Comparison of ENCODE assay signal across 24 cellular contexts in the genomic region with DNA sequence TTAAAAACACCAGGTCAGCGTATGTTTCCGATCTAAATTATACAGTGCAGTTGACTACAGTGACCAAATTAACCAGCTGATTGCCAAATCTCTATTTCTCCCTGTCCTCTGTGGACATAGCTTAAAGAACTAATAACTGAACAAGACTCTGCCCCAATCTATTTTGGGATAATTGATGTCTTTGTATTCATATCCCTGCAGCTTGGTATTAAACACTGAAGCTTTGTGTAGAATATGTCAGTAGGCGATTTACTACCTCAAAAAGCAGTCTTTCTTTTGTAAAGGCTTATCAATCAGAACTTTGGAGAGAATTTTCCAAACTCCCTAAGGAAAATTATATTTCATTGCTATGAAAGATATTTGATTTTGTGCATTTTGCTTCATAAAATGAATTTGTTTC.
"Had no signal": no experiment of that assay in that cellular context is flagged by ENCODE, and none has a peak within 500 bp of the region (broad histone marks: within the 10 kb centered on the region; RNA-seq: fewer than 3 reads in every experiment).

No MANE protein-coding gene starts in this region.

- H3K9me3 Mint-ChIP-seq: activated CD4-positive, alpha-beta memory T cell treated with anti-CD3 and anti-CD28 coated beads for 36 hours; activated CD4-positive, alpha-beta T cell treated with anti-CD3 and anti-CD28 coated beads, Interleukin-2, amount 10 ng/mL, durations not matched to agents 24 days and 14 days; activated naive CD4-positive, alpha-beta T cell treated with anti-CD3 and anti-CD28 coated beads, Interleukin-2, amount 10 ng/mL, durations not matched to agents 7 days and 5 days; activated naive CD8-positive, alpha-beta T cell treated with anti-CD3 and anti-CD28 coated beads, Interleukin-2, amount 10 ng/mL, durations not matched to agents 7 days and 5 days; activated T-helper 1 cell treated with anti-CD3 and anti-CD28 coated beads, Interleukin-12 subunit alpha, Interleukin-12 subunit beta, Interleukin-2, Interleukin-4 antibody, amounts not matched to agents 30 ng/mL and 10 ng/mL and 1 ng/mL, durations not matched to agents 14 hours and 24 hours and 36 hours; activated T-helper 2 cell treated with anti-CD3 and anti-CD28 coated beads, Interferon-gamma antibody, Interleukin-2, Interleukin-4, amounts not matched to agents 10 μg/mL and 5 μg/mL and 100 μg/mL, durations not matched to agents 14 hours and 24 hours and 36 hours; brain had no signal

- H3K27me3 Mint-ChIP-seq: activated CD4-positive, alpha-beta memory T cell treated with anti-CD3 and anti-CD28 coated beads for 36 hours; activated CD4-positive, alpha-beta T cell treated with anti-CD3 and anti-CD28 coated beads for 36 hours; activated CD4-positive, alpha-beta T cell treated with anti-CD3 and anti-CD28 coated beads, Interleukin-2, amount 10 ng/mL, durations not matched to agents 24 days and 14 days; activated CD8-positive, alpha-beta memory T cell treated with anti-CD3 and anti-CD28 coated beads, Interleukin-2, amount 10 ng/mL, durations not matched to agents 7 days and 5 days; activated naive CD4-positive, alpha-beta T cell treated with anti-CD3 and anti-CD28 coated beads, Interleukin-2, amount 10 ng/mL, durations not matched to agents 7 days and 5 days; activated naive CD8-positive, alpha-beta T cell treated with anti-CD3 and anti-CD28 coated beads, Interleukin-2, amount 10 ng/mL, durations not matched to agents 7 days and 5 days had no signal

- H3K36me3 Mint-ChIP-seq: activated CD4-positive, alpha-beta memory T cell treated with anti-CD3 and anti-CD28 coated beads for 36 hours; activated CD8-positive, alpha-beta memory T cell treated with anti-CD3 and anti-CD28 coated beads, Interleukin-2, amount 10 ng/mL, durations not matched to agents 7 days and 5 days; activated naive CD4-positive, alpha-beta T cell treated with anti-CD3 and anti-CD28 coated beads, Interleukin-2, amount 10 ng/mL, durations not matched to agents 7 days and 5 days; activated naive CD4-positive, alpha-beta T cell treated with anti-CD3 and anti-CD28 coated beads, Interleukin-2, amount 50 U/mL, for 72 hours; activated naive CD8-positive, alpha-beta T cell treated with anti-CD3 and anti-CD28 coated beads, Interleukin-2, amount 10 ng/mL, durations not matched to agents 7 days and 5 days; brain had no signal

- H3K4me1 Mint-ChIP-seq: activated CD4-positive, alpha-beta T cell treated with anti-CD3 and anti-CD28 coated beads for 36 hours; activated CD4-positive, alpha-beta T cell treated with anti-CD3 and anti-CD28 coated beads, Interleukin-2, amount 10 ng/mL, durations not matched to agents 24 days and 14 days; activated CD8-positive, alpha-beta memory T cell treated with anti-CD3 and anti-CD28 coated beads, Interleukin-2, amount 10 ng/mL, durations not matched to agents 7 days and 5 days; activated naive CD4-positive, alpha-beta T cell treated with anti-CD3 and anti-CD28 coated beads, Interleukin-2, amount 10 ng/mL, durations not matched to agents 7 days and 5 days; activated naive CD8-positive, alpha-beta T cell treated with anti-CD3 and anti-CD28 coated beads, Interleukin-2, amount 10 ng/mL, durations not matched to agents 7 days and 5 days had no signal

- H3K4me3 Mint-ChIP-seq: activated CD4-positive, alpha-beta memory T cell treated with anti-CD3 and anti-CD28 coated beads for 36 hours; activated CD4-positive, alpha-beta T cell treated with anti-CD3 and anti-CD28 coated beads for 36 hours; activated CD4-positive, alpha-beta T cell treated with anti-CD3 and anti-CD28 coated beads, Interleukin-2, amount 10 ng/mL, durations not matched to agents 24 days and 14 days; activated CD8-positive, alpha-beta memory T cell treated with anti-CD3 and anti-CD28 coated beads, Interleukin-2, amount 10 ng/mL, durations not matched to agents 7 days and 5 days; activated CD8-positive, alpha-beta T cell treated with anti-CD3 and anti-CD28 coated beads, Interleukin-2, amount 10 ng/mL, durations not matched to agents 7 days and 5 days; activated naive CD4-positive, alpha-beta T cell treated with anti-CD3 and anti-CD28 coated beads, Interleukin-2, amount 10 ng/mL, durations not matched to agents 7 days and 5 days; activated naive CD8-positive, alpha-beta T cell treated with anti-CD3 and anti-CD28 coated beads, Interleukin-2, amount 10 ng/mL, durations not matched to agents 7 days and 5 days; activated T-helper 1 cell treated with anti-CD3 and anti-CD28 coated beads, Interleukin-12 subunit alpha, Interleukin-12 subunit beta, Interleukin-2, Interleukin-4 antibody, amounts not matched to agents 30 ng/mL and 10 ng/mL and 1 ng/mL, durations not matched to agents 14 hours and 24 hours and 36 hours; brain had no signal

- H3K27ac Mint-ChIP-seq: activated CD4-positive, alpha-beta memory T cell treated with anti-CD3 and anti-CD28 coated beads for 36 hours; activated CD4-positive, alpha-beta T cell treated with anti-CD3 and anti-CD28 coated beads for 36 hours; activated CD4-positive, alpha-beta T cell treated with anti-CD3 and anti-CD28 coated beads, Interleukin-2, amount 10 ng/mL, durations not matched to agents 24 days and 14 days; activated CD8-positive, alpha-beta memory T cell treated with anti-CD3 and anti-CD28 coated beads, Interleukin-2, amount 10 ng/mL, durations not matched to agents 7 days and 5 days; activated CD8-positive, alpha-beta T cell treated with anti-CD3 and anti-CD28 coated beads, Interleukin-2, amount 10 ng/mL, durations not matched to agents 7 days and 5 days; activated naive CD4-positive, alpha-beta T cell treated with anti-CD3 and anti-CD28 coated beads, Interleukin-2, amount 10 ng/mL, durations not matched to agents 7 days and 5 days; activated naive CD4-positive, alpha-beta T cell treated with anti-CD3 and anti-CD28 coated beads, Interleukin-2, amount 50 U/mL, for 72 hours; activated naive CD8-positive, alpha-beta T cell treated with anti-CD3 and anti-CD28 coated beads, Interleukin-2, amount 10 ng/mL, durations not matched to agents 7 days and 5 days; activated T-helper 1 cell treated with anti-CD3 and anti-CD28 coated beads, Interleukin-12 subunit alpha, Interleukin-12 subunit beta, Interleukin-2, Interleukin-4 antibody, amounts not matched to agents 30 ng/mL and 10 ng/mL and 1 ng/mL, durations not matched to agents 14 hours and 24 hours and 36 hours; activated T-helper 2 cell treated with anti-CD3 and anti-CD28 coated beads, Interferon-gamma antibody, Interleukin-2, Interleukin-4, amounts not matched to agents 10 μg/mL and 5 μg/mL and 100 μg/mL, durations not matched to agents 14 hours and 24 hours and 36 hours; brain had no signal

- DNase-seq: activated CD4-positive, alpha-beta memory T cell treated with anti-CD3 and anti-CD28 coated beads for 36 hours; activated CD4-positive, alpha-beta T cell treated with anti-CD3 and anti-CD28 coated beads for 36 hours; activated CD4-positive, alpha-beta T cell treated with anti-CD3 and anti-CD28 coated beads, Interleukin-2, amount 10 ng/mL, durations not matched to agents 24 days and 14 days; activated CD4-positive, CD25-positive, alpha-beta regulatory T cell; activated CD4-positive, CD25-positive, alpha-beta regulatory T cell treated with anti-CD3 and anti-CD28 coated beads, Interleukin-2, amount 50 U/mL, for 72 hours; activated CD8-positive, alpha-beta memory T cell treated with anti-CD3 and anti-CD28 coated beads, Interleukin-2, amount 10 ng/mL, durations not matched to agents 7 days and 5 days; activated CD8-positive, alpha-beta memory T cell treated with anti-CD3 and anti-CD28 coated beads, Interleukin-2, amount 50 U/mL, for 4 hours; activated CD8-positive, alpha-beta T cell treated with anti-CD3 and anti-CD28 coated beads, Interleukin-2, amount 10 ng/mL, durations not matched to agents 7 days and 5 days; activated effector memory CD4-positive, alpha-beta T cell treated with anti-CD3 and anti-CD28 coated beads, Interleukin-2, amount 50 U/mL, for 16 hours; activated naive CD4-positive, alpha-beta T cell treated with anti-CD3 and anti-CD28 coated beads, Interleukin-2, amount 10 ng/mL, durations not matched to agents 7 days and 5 days; activated naive CD8-positive, alpha-beta T cell treated with anti-CD3 and anti-CD28 coated beads, Interleukin-2, amount 10 ng/mL, durations not matched to agents 7 days and 5 days; activated T-cell treated with anti-CD3 and anti-CD28 coated beads, Interleukin-2, amount 50 U/mL, for 1 hour; activated T-cell treated with anti-CD3 and anti-CD28 coated beads, Interleukin-2, amount 50 U/mL, for 48 hours; central memory CD4-positive, alpha-beta T cell; cerebellar nuclear complex; colonic mucosa; effector CD8-positive, alpha-beta T cell; esophagus squamous epithelium; glutamatergic neuron; T-helper 2 cell had no signal

- ATAC-seq: activated CD4-positive, alpha-beta T cell treated with anti-CD3 and anti-CD28 coated beads for 36 hours; activated CD8-positive, alpha-beta memory T cell treated with anti-CD3 and anti-CD28 coated beads, Interleukin-2, amount 10 ng/mL, durations not matched to agents 7 days and 5 days; activated CD8-positive, alpha-beta T cell treated with anti-CD3 and anti-CD28 coated beads, Interleukin-2, amount 10 ng/mL, durations not matched to agents 7 days and 5 days; activated naive CD4-positive, alpha-beta T cell treated with anti-CD3 and anti-CD28 coated beads, Interleukin-2, amount 50 U/mL, for 72 hours had no signal
